Comparison of ENCODE assay signal across 1 cellular context in genomic region chr4:11028334-11028733, GRCh38.
TF ChIP-seq lines count a peak whose summit lies in the region.

No MANE protein-coding gene starts in this region.

TF ChIP-seq in H1, 55 proteins besides CTCF, POLR2A, EP300 and RAD21 (continued from another document):
- no peak for TF ChIP-seq BCL11A (IDR thresholded peaks at IDR 0.05; ENCODE audit: low read depth in 2 of 2, low read length in 2 of 2)
- TF ChIP-seq HDAC6 (IDR thresholded peaks at IDR 0.05; ENCODE audit: low read depth, low read length) = no peak
- TF ChIP-seq CTBP2 (IDR thresholded peaks at IDR 0.05; ENCODE audit: borderline replicate concordance, insufficient read depth, insufficient read length, low read length) = no peak
- TF ChIP-seq, protein P1, sequence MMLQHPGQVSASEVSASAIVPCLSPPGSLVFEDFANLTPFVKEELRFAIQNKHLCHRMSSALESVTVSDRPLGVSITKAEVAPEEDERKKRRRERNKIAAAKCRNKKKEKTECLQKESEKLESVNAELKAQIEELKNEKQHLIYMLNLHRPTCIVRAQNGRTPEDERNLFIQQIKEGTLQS (IDR thresholded peaks at IDR 0.05; ENCODE audit: insufficient read depth, low read depth, low read length) = no peak
